ENCODE assay signal across 36 cellular contexts in genomic region chr7:156802214-156802613, GRCh38.
"Had no signal": no experiment of that assay in that cellular context is flagged by ENCODE, and none has a peak within 500 bp of the region (broad histone marks: within the 10 kb centered on the region; RNA-seq: fewer than 3 reads in every experiment).

No MANE protein-coding gene starts in this region.

- H3K9me3 ChIP-seq: adrenal gland, body of pancreas, breast epithelium had no signal

- H3K4me3 ChIP-seq: adrenal gland, body of pancreas, breast epithelium had no signal

- H3K27ac Mint-ChIP-seq: activated B cell treated with CpG ODN at 0.5 μM for 24 hours; activated CD4-positive, alpha-beta memory T cell treated with anti-CD3 and anti-CD28 coated beads for 36 hours; activated CD4-positive, alpha-beta T cell treated with anti-CD3 and anti-CD28 coated beads, Interleukin-2, amount 10 ng/mL, durations not matched to agents 24 days and 14 days; activated CD8-positive, alpha-beta T cell treated with anti-CD3 and anti-CD28 coated beads for 36 hours; activated naive CD4-positive, alpha-beta T cell treated with anti-CD3 and anti-CD28 coated beads, Interleukin-2, amount 50 U/mL, for 72 hours; activated naive CD8-positive, alpha-beta T cell treated with anti-CD3 and anti-CD28 coated beads for 36 hours; activated T-cell treated with anti-CD3 and anti-CD28 coated beads, Interleukin-2, amount 50 U/mL, for 72 hours; activated T-helper 1 cell treated with anti-CD3 and anti-CD28 coated beads, Interleukin-12 subunit alpha, Interleukin-12 subunit beta, Interleukin-2, Interleukin-4 antibody, amounts not matched to agents 30 ng/mL and 10 ng/mL and 1 ng/mL, durations not matched to agents 14 hours and 24 hours and 36 hours; activated T-helper 17 cell treated with anti-CD3 and anti-CD28 coated beads, Interleukin-2, amount 50 U/mL, for 72 hours; T-helper 1 cell treated with Interleukin-12 subunit alpha and Interleukin-12 subunit beta and Interleukin-4 antibody, amounts not matched to agents 30 μg/mL and 1 μg/mL, for 36 hours; T-helper 2 cell treated with Interferon-gamma antibody and Interleukin-4, amounts not matched to agents 5 μg/mL and 100 μg/mL, for 36 hours had no signal

- H3K9me3 Mint-ChIP-seq: activated CD4-positive, alpha-beta memory T cell treated with anti-CD3 and anti-CD28 coated beads for 36 hours; activated CD4-positive, alpha-beta T cell treated with anti-CD3 and anti-CD28 coated beads, Interleukin-2, amount 10 ng/mL, durations not matched to agents 24 days and 14 days; activated CD8-positive, alpha-beta T cell treated with anti-CD3 and anti-CD28 coated beads for 36 hours; activated naive CD4-positive, alpha-beta T cell treated with anti-CD3 and anti-CD28 coated beads, Interleukin-2, amount 50 U/mL, for 72 hours; activated naive CD8-positive, alpha-beta T cell treated with anti-CD3 and anti-CD28 coated beads for 36 hours; activated T-cell treated with anti-CD3 and anti-CD28 coated beads, Interleukin-2, amount 50 U/mL, for 4 hours; activated T-cell treated with anti-CD3 and anti-CD28 coated beads, Interleukin-2, amount 50 U/mL, for 72 hours; activated T-helper 1 cell treated with anti-CD3 and anti-CD28 coated beads, Interleukin-12 subunit alpha, Interleukin-12 subunit beta, Interleukin-2, Interleukin-4 antibody, amounts not matched to agents 30 ng/mL and 10 ng/mL and 1 ng/mL, durations not matched to agents 14 hours and 24 hours and 36 hours; activated T-helper 17 cell treated with anti-CD3 and anti-CD28 coated beads, Interleukin-2, amount 50 U/mL, for 72 hours; T-helper 1 cell treated with Interleukin-12 subunit alpha and Interleukin-12 subunit beta and Interleukin-4 antibody, amounts not matched to agents 30 μg/mL and 1 μg/mL, for 36 hours; T-helper 2 cell treated with Interferon-gamma antibody and Interleukin-4, amounts not matched to agents 5 μg/mL and 100 μg/mL, for 36 hours had no signal

- DNase-seq: activated B cell treated with CpG ODN at 0.5 μM for 24 hours; activated CD4-positive, alpha-beta memory T cell treated with anti-CD3 and anti-CD28 coated beads for 36 hours; activated CD4-positive, alpha-beta T cell treated with anti-CD3 and anti-CD28 coated beads for 4 hours; activated CD4-positive, alpha-beta T cell treated with anti-CD3 and anti-CD28 coated beads, Interleukin-2, amount 10 ng/mL, durations not matched to agents 24 days and 14 days; activated CD4-positive, alpha-beta T cell treated with anti-CD3 and anti-CD28 coated beads, Interleukin-2, amount 50 U/mL, for 1 hour; activated CD4-positive, alpha-beta T cell treated with anti-CD3 and anti-CD28 coated beads, Interleukin-2, amount 50 U/mL, for 4 hours; activated CD4-positive, CD25-positive, alpha-beta regulatory T cell treated with anti-CD3 and anti-CD28 coated beads, Interleukin-2, amount 50 U/mL, for 72 hours; activated CD8-positive, alpha-beta memory T cell treated with anti-CD3 and anti-CD28 coated beads, Interleukin-2, amount 50 U/mL, for 4 hours; activated CD8-positive, alpha-beta T cell treated with anti-CD3 and anti-CD28 coated beads for 36 hours; activated effector memory CD4-positive, alpha-beta T cell treated with anti-CD3 and anti-CD28 coated beads, Interleukin-2, amount 50 U/mL, for 16 hours; activated gamma-delta T cell treated with Interleukin-2 at 50 U/mL for 16 hours; activated naive CD4-positive, alpha-beta T cell; activated naive CD4-positive, alpha-beta T cell treated with anti-CD3 and anti-CD28 coated beads, Interleukin-2, amount 50 U/mL, for 16 hours; activated naive CD8-positive, alpha-beta T cell treated with anti-CD3 and anti-CD28 coated beads for 36 hours; activated T-cell treated with anti-CD3 and anti-CD28 coated beads for 4 hours; activated T-cell treated with anti-CD3 and anti-CD28 coated beads, Interleukin-2, amount 50 U/mL, for 1 hour; activated T-cell treated with anti-CD3 and anti-CD28 coated beads, Interleukin-2, amount 50 U/mL, for 4 hours; activated T-cell treated with anti-CD3 and anti-CD28 coated beads, Interleukin-2, amount 50 U/mL, for 72 hours; adrenal gland; amniotic stem cell; aorta; body of pancreas; brain microvascular endothelial cell; central memory CD4-positive, alpha-beta T cell; T-helper 1 cell; T-helper 2 cell; T-helper 9 cell had no signal

- H3K4me3 Mint-ChIP-seq: activated B cell treated with CpG ODN at 0.5 μM for 24 hours; activated CD4-positive, alpha-beta memory T cell treated with anti-CD3 and anti-CD28 coated beads for 36 hours; activated CD4-positive, alpha-beta T cell treated with anti-CD3 and anti-CD28 coated beads, Interleukin-2, amount 10 ng/mL, durations not matched to agents 24 days and 14 days; activated CD8-positive, alpha-beta T cell treated with anti-CD3 and anti-CD28 coated beads for 36 hours; activated T-cell treated with anti-CD3 and anti-CD28 coated beads, Interleukin-2, amount 50 U/mL, for 4 hours; activated T-cell treated with anti-CD3 and anti-CD28 coated beads, Interleukin-2, amount 50 U/mL, for 72 hours; activated T-helper 1 cell treated with anti-CD3 and anti-CD28 coated beads, Interleukin-12 subunit alpha, Interleukin-12 subunit beta, Interleukin-2, Interleukin-4 antibody, amounts not matched to agents 30 ng/mL and 10 ng/mL and 1 ng/mL, durations not matched to agents 14 hours and 24 hours and 36 hours; activated T-helper 17 cell treated with anti-CD3 and anti-CD28 coated beads, Interleukin-2, amount 50 U/mL, for 72 hours; T-helper 1 cell treated with Interleukin-12 subunit alpha and Interleukin-12 subunit beta and Interleukin-4 antibody, amounts not matched to agents 30 μg/mL and 1 μg/mL, for 36 hours; T-helper 2 cell treated with Interferon-gamma antibody and Interleukin-4, amounts not matched to agents 5 μg/mL and 100 μg/mL, for 36 hours had no signal

- H3K27ac ChIP-seq: adrenal gland, body of pancreas, brain microvascular endothelial cell, breast epithelium, VCaP had no signal

- H3K36me3 ChIP-seq: adrenal gland, brain microvascular endothelial cell, breast epithelium had no signal

- H3K27me3 ChIP-seq: adrenal gland, body of pancreas, brain microvascular endothelial cell, breast epithelium had no signal

- ATAC-seq: activated CD8-positive, alpha-beta T cell treated with anti-CD3 and anti-CD28 coated beads for 36 hours; activated naive CD4-positive, alpha-beta T cell treated with anti-CD3 and anti-CD28 coated beads, Interleukin-2, amount 50 U/mL, for 72 hours; activated T-cell treated with anti-CD3 and anti-CD28 coated beads, Interleukin-2, amount 50 U/mL, for 4 hours; activated T-cell treated with anti-CD3 and anti-CD28 coated beads, Interleukin-2, amount 50 U/mL, for 72 hours; activated T-helper 17 cell treated with anti-CD3 and anti-CD28 coated beads, Interleukin-2, amount 50 U/mL, for 72 hours; body of pancreas had no signal

- H3K27me3 Mint-ChIP-seq: activated B cell treated with CpG ODN at 0.5 μM for 24 hours; activated CD4-positive, alpha-beta memory T cell treated with anti-CD3 and anti-CD28 coated beads for 36 hours; activated CD4-positive, alpha-beta T cell treated with anti-CD3 and anti-CD28 coated beads, Interleukin-2, amount 10 ng/mL, durations not matched to agents 24 days and 14 days; activated CD8-positive, alpha-beta T cell treated with anti-CD3 and anti-CD28 coated beads for 36 hours; activated naive CD8-positive, alpha-beta T cell treated with anti-CD3 and anti-CD28 coated beads for 36 hours; activated T-helper 17 cell treated with anti-CD3 and anti-CD28 coated beads, Interleukin-2, amount 50 U/mL, for 72 hours had no signal

- FAIRE-seq: astrocyte, TTC549 had no signal

- H3K4me1 ChIP-seq: adrenal gland, body of pancreas, breast epithelium had no signal

- H3K4me1 Mint-ChIP-seq: activated B cell treated with CpG ODN at 0.5 μM for 24 hours; activated T-helper 17 cell treated with anti-CD3 and anti-CD28 coated beads, Interleukin-2, amount 50 U/mL, for 72 hours had no signal
